Comparison of ENCODE assay signal across 8 cellular contexts in genomic region chr6:150142304-150142656, GRCh38. TPM values are rescaled to one million over a fixed set of nuclear protein-coding genes. Genes with fewer than 3 reads are reported as not detected.
DNase-seq lines count a peak whose midpoint lies in the region; ATAC-seq and TF ChIP-seq lines count a peak whose summit lies in the region.

No MANE protein-coding gene starts in this region.

- H4K20me1 ChIP-seq in GM23338 (replicated peaks; ENCODE audit: insufficient read depth) (0 out of 2 replicates have a peak, but pooled peaks cover 6% of the 10 kb centered on the region), neural progenitor cell (ENCODE audit: low read depth) (peaks cover 9% of the 10 kb centered on the region)

- H3K27me3 Mint-ChIP-seq in GM23338 (ENCODE audit: insufficient read depth, low read depth, poor library complexity): peaks cover 53% of the 10 kb centered on the region
- peaks cover 55% of the 10 kb centered on the region for H3K27me3 Mint-ChIP-seq in neural progenitor cell (ENCODE audit: insufficient read depth, low read depth)

- H3K27ac ChIP-seq in GM23338 (ENCODE audit: low read depth) (no peak overlapping the region), Peyer's patch (no peak overlapping the region), neural progenitor cell (no peak overlapping the region)

- H3K36me3 ChIP-seq in GM23338 (ENCODE audit: insufficient read depth): no peaks in the 10 kb centered on the region
- H3K36me3 ChIP-seq in Peyer's patch: no peaks in the 10 kb centered on the region
- no peaks in the 10 kb centered on the region for H3K36me3 ChIP-seq in neural progenitor cell

- H3K9me2 ChIP-seq in GM23338 (ENCODE audit: insufficient read depth): no peaks in the 10 kb centered on the region

- H3K27me3 ChIP-seq in GM23338 (ENCODE audit: insufficient read depth) (peaks cover 73% of the 10 kb centered on the region), Peyer's patch (peaks cover 0 to 26% of the 10 kb centered on the region in 2 donors), neural progenitor cell (peaks cover 96% of the 10 kb centered on the region)

- H3K79me2 ChIP-seq in GM23338 (replicated peaks; ENCODE audit: insufficient read depth) (no peaks in the 10 kb centered on the region), neural progenitor cell (ENCODE audit: low read depth) (no peaks in the 10 kb centered on the region)

- H3K4me2 ChIP-seq in GM23338 (peak overlapping the region; percentile 85), neural progenitor cell (peak overlapping the region; percentile 91)

- TF ChIP-seq CTCF in GM23338 (conservative IDR thresholded peaks at IDR 0.05; ENCODE audit: low read depth in 2 of 2): no peak
- TF ChIP-seq CTCF in Peyer's patch (IDR thresholded peaks at IDR 0.05): no peak
- no peak for TF ChIP-seq CTCF in epithelial cell of proximal tubule (conservative IDR thresholded peaks at IDR 0.05; ENCODE audit: low read depth, low read length)
- no peak for TF ChIP-seq CTCF in neural progenitor cell (IDR thresholded peaks at IDR 0.05)

- H3K27ac Mint-ChIP-seq in GM23338 (no peak overlapping the region), neural progenitor cell (no peak overlapping the region)

- peak overlapping the region; percentile 96 for H2AFZ ChIP-seq in GM23338
- H2AFZ ChIP-seq in neural progenitor cell (replicated peaks): peak overlapping the region; percentile 88

- peak overlapping the region; percentile 77 for H3K4me3 Mint-ChIP-seq in GM23338
- H3K4me3 Mint-ChIP-seq in neural progenitor cell: peak overlapping the region; percentile 89

- H3F3A ChIP-seq in GM23338 (replicated peaks; ENCODE audit: low read depth) (peaks cover 6% of the 10 kb centered on the region; the same call in 1 of the 2 replicates), neural progenitor cell (ENCODE audit: low read depth) (peaks cover 11% of the 10 kb centered on the region)

- peaks cover 23% of the 10 kb centered on the region for H3K4me1 Mint-ChIP-seq in GM23338
- H3K4me1 Mint-ChIP-seq in neural progenitor cell: peaks cover 15% of the 10 kb centered on the region

- H3K36me3 Mint-ChIP-seq in GM23338 (ENCODE audit: low read depth): no peaks in the 10 kb centered on the region
- no peaks in the 10 kb centered on the region for H3K36me3 Mint-ChIP-seq in neural progenitor cell

- H3K4me3 ChIP-seq in GM23338: peak overlapping the region; percentile 68
- peak overlapping the region; percentile 26 to 70 (median 55) for H3K4me3 ChIP-seq in Peyer's patch
- H3K4me3 ChIP-seq in epithelial cell of proximal tubule (ENCODE audit: low read depth, low read length): peak overlapping the region; percentile 89
- H3K4me3 ChIP-seq in neural progenitor cell: peak overlapping the region; percentile 56

- no peaks in the 10 kb centered on the region; the same call in 2 of the 3 replicates for H3K9me3 Mint-ChIP-seq in GM23338
- no peaks in the 10 kb centered on the region for H3K9me3 Mint-ChIP-seq in neural progenitor cell

- no peak for TF ChIP-seq POLR2A in Peyer's patch (IDR thresholded peaks at IDR 0.05)

- ATAC-seq in GM23338 (peak; percentile 53), GM18520 (IDR thresholded peaks at IDR 0.05; ENCODE audit: unreplicated experiment) (no peak), HG03565 (IDR thresholded peaks at IDR 0.05; ENCODE audit: unreplicated experiment) (no peak)

- no peak overlapping the region for H3K9ac ChIP-seq in neural progenitor cell

- H3K4me1 ChIP-seq in GM23338 (ENCODE audit: insufficient read depth): peaks cover 6% of the 10 kb centered on the region; the same call in 1 of the 2 replicates
- H3K4me1 ChIP-seq in Peyer's patch: peaks cover 0 to 23% (median 6%) of the 10 kb centered on the region in 4 donors
- peaks cover 4% of the 10 kb centered on the region for H3K4me1 ChIP-seq in neural progenitor cell

- peak; percentile 54 for DNase-seq in GM23338 (ENCODE audit: low spot score)
- no peak for DNase-seq in Peyer's patch
- DNase-seq in epithelial cell of proximal tubule (ENCODE audit: low read depth): peak; percentile 91
- peak; percentile 52 for DNase-seq in neural progenitor cell (ENCODE audit: low spot score)
- DNase-seq in COR-L47 (lab: John Stamatoyannopoulos, UW): no peak
- DNase-seq in midbrain (lab: John Stamatoyannopoulos, UW): no peak

- no peaks in the 10 kb centered on the region for H3K9me3 ChIP-seq in Peyer's patch
- H3K9me3 ChIP-seq in neural progenitor cell (ENCODE audit: low read depth): no peaks in the 10 kb centered on the region

TF ChIP-seq in GM23338, 12 proteins besides CTCF, POLR2A, EP300 and RAD21:
- no peak for TF ChIP-seq EZH2 (IDR thresholded peaks at IDR 0.05; ENCODE audit: low read depth, unreplicated experiment)
- peak; percentile 11 for TF ChIP-seq EZH2phosphoT487 (IDR thresholded peaks at IDR 0.05; ENCODE audit: unreplicated experiment)

RNA-seq across cellular contexts. Expression of gene PPP1R14C, which starts 0.6 kb away (rescaled TPM):
- total RNA-seq in GM23338 (2014; rRNA removed; shearing (Covaris generic)): 0.62 and 1.4 TPM in 2 replicates
- 0.90 and 1.1 TPM in 2 replicates for polyA plus RNA-seq in GM23338 (2016; fragmentation: Nextera tagmentation; extraction: Ambion mirVana)
- total RNA-seq in Peyer's patch (10 to 100 TPM in 2 of 4 donors, 1 to 10 TPM in 2; 4.4 to 21.2 (median 10.2) TPM), epithelial cell of proximal tubule (26.3 and 27.0 TPM in 2 replicates), neural progenitor cell (ENCODE audit: low replicate concordance) (0.06 and 0.26 TPM in 2 replicates)

Comparison
In these comparisons a context has a peak if more than half of its experiments do, and no peak if none do; other contexts are left out.
1. DNase-seq: peak in GM23338 (single experiment), epithelial cell of proximal tubule (single experiment) and neural progenitor cell (single experiment); none in Peyer's patch (0 of 3), COR-L47 (single experiment) and midbrain (single experiment).
2. Peak in every context shown above with its lines, with median percentiles within 50 percentile points of each other: H3K4me3 ChIP-seq.